Comparison of ENCODE assay signal across 16 cellular contexts in the genomic region with DNA sequence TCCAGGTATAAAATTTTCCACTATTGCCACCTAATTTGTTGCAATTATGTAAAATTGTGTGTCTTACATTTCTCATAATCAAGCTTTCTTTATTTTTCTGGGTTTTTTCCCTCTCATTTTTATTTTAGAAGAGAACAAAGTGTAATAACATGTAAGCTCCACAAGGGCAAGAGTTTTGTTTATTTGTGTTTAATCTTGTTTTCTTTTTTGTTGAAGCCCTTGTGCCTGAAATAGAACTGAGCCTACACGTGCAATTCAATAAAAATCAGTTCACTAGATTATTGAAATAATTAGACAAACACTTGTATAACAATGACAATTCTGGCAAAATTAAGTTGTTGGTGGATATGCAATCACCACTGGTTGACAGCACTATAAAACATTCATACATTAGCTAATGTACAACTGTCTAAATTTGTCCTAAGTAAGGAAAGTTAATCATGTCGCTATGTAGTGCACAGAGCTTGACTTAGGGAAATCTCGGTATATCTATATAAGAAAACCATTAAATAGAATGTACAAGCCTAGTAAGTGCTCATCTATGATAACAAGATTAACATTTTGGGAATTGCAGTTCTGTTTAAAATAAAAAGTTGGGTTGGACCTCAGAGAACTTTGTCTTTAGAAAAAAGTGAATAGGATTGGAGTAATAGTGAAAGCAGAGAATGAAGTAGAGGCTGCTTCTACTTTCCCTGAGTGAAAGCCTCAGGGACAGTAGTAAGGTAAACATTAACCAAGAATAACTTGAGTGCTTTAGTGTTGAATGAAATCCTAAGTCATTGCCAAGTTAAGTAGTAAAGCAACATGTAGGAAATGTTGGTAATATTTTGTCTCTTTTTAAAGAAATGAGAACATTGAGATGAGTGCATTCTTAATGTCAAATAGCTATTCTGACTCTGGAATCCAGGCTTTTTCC.
A peak's percentile ranks its signal among the peaks of the same experiment; 100 is the strongest.
DNase-seq lines count a peak whose midpoint lies in the region; ATAC-seq and TF ChIP-seq lines count a peak whose summit lies in the region.
"Had no signal": no experiment of that assay in that cellular context is flagged by ENCODE, and none has a peak within 500 bp of the region (broad histone marks: within the 10 kb centered on the region; RNA-seq: fewer than 3 reads in every experiment).

No MANE protein-coding gene starts in this region.

- DNase-seq in GM13976 (ENCODE audit: low spot score) (peak; percentile 5), kidney tubule cell (ENCODE audit: low spot score) (peak; percentile 60), iPS-NIHi7 (ENCODE audit: extremely low spot score) (no peak), NCI-H510A (lab: John Stamatoyannopoulos, UW) (no peak), NCI-H69 (lab: John Stamatoyannopoulos, UW) (no peak)
- DNase-seq in stimulated activated CD4-positive, alpha-beta T cell treated with anti-CD3 and anti-CD28 coated beads, Interleukin-4, amount 100 ng/mL, for 4 hours: no peak
- DNase-seq: activated naive CD8-positive, alpha-beta T cell treated with anti-CD3 and anti-CD28 coated beads for 36 hours; central memory CD4-positive, alpha-beta T cell; DMS 273 treated with DMSO at 0.1 percent for 48 hours; HFFc6; NCI-H1436; NCI-H526 treated with DMSO at 0.1 percent for 48 hours; retina; T-helper 1 cell had no signal

- in situ Hi-C loops in GM13976 (cut with MboI; ENCODE audit: low sequenced_read_pairs, unreplicated experiment): no loop called here

- peak; percentile 87 for ATAC-seq in GM21423 (IDR thresholded peaks at IDR 0.05; ENCODE audit: unreplicated experiment)
- peak; percentile 96 for ATAC-seq in HG03159 (IDR thresholded peaks at IDR 0.05; ENCODE audit: unreplicated experiment)

- TF ChIP-seq CTCF in GM13976 (IDR thresholded peaks at IDR 0.05; ENCODE audit: borderline replicate concordance, control extremely low read depth, extremely low read depth, insufficient read depth, missing control alignments): no peak

Comparison
In these comparisons a context has a peak if more than half of its experiments do, and no peak if none do; other contexts are left out.
1. DNase-seq: peak in GM13976 (single experiment) and kidney tubule cell (single experiment); none in iPS-NIHi7 (single experiment), NCI-H510A (single experiment), NCI-H69 (single experiment) and stimulated activated CD4-positive, alpha-beta T cell treated with anti-CD3 and anti-CD28 coated beads, Interleukin-4, amount 100 ng/mL, for 4 hours (0 of 2).